Comparison of ENCODE assay signal across 14 cellular contexts in genomic region chr16:54411555-54411954, GRCh38.
DNase-seq lines count a peak whose midpoint lies in the region; ATAC-seq, FAIRE-seq and TF ChIP-seq lines count a peak whose summit lies in the region.
"Had no signal": no experiment of that assay in that cellular context is flagged by ENCODE, and none has a peak within 500 bp of the region (broad histone marks: within the 10 kb centered on the region; RNA-seq: fewer than 3 reads in every experiment).

No MANE protein-coding gene starts in this region.

- H3K36me3 Mint-ChIP-seq in HFFc6 (ENCODE audit: low read depth) = peaks cover 5% of the 10 kb centered on the region; the same call in 1 of the 2 replicates
- H3K36me3 Mint-ChIP-seq: activated naive CD8-positive, alpha-beta T cell treated with anti-CD3 and anti-CD28 coated beads for 36 hours had no signal

- H3K36me3 ChIP-seq in NT2/D1 (ENCODE audit: insufficient read depth, insufficient read length, low read length) = no peaks in the 10 kb centered on the region
- H3K36me3 ChIP-seq in thoracic aorta = no peaks in the 10 kb centered on the region
- H3K36me3 ChIP-seq: SJCRH30 had no signal

- H3K9me3 Mint-ChIP-seq in HFFc6 = peaks cover 5% of the 10 kb centered on the region; the same call in 1 of the 2 replicates
- H3K9me3 Mint-ChIP-seq: activated naive CD8-positive, alpha-beta T cell treated with anti-CD3 and anti-CD28 coated beads for 36 hours; activated T-cell treated with anti-CD3 and anti-CD28 coated beads, Interleukin-2, amount 50 U/mL, for 4 hours; central memory CD8-positive, alpha-beta T cell had no signal

- H3K4me3 ChIP-seq in NT2/D1 (ENCODE audit: insufficient read length, low read depth) (no peak overlapping the region), thoracic aorta (peak overlapping the region; percentile 3)
- H3K4me3 ChIP-seq: SJCRH30 had no signal

- no peaks in the 10 kb centered on the region for H3K9me3 ChIP-seq in NT2/D1 (ENCODE audit: insufficient read depth, low read length)
- H3K9me3 ChIP-seq in thoracic aorta = no peaks in the 10 kb centered on the region

- H3K4me1 ChIP-seq in NT2/D1 (ENCODE audit: insufficient read depth, insufficient read length) = peaks cover 3% of the 10 kb centered on the region
- no peaks in the 10 kb centered on the region for H3K4me1 ChIP-seq in thoracic aorta (ENCODE audit: control insufficient read depth in 1 of 2, low read depth in 2 of 2)
- H3K4me1 ChIP-seq: SJCRH30 had no signal

- H3K27me3 Mint-ChIP-seq in HFFc6 (ENCODE audit: insufficient read depth) = peaks cover 24% of the 10 kb centered on the region

- H3K27ac ChIP-seq in thoracic aorta (no peak overlapping the region), caudate nucleus (ENCODE audit: low read depth, low read length) (no peak overlapping the region)
- H3K27ac ChIP-seq: SJCRH30 had no signal

- H3K4me1 Mint-ChIP-seq in HFFc6 (ENCODE audit: low read depth) = peaks cover 9% of the 10 kb centered on the region
- H3K4me1 Mint-ChIP-seq: activated naive CD8-positive, alpha-beta T cell treated with anti-CD3 and anti-CD28 coated beads for 36 hours; central memory CD8-positive, alpha-beta T cell had no signal

- no peak for FAIRE-seq in HTR-8/SVneo (lab: Jason Lieb, UNC)

- no peak for TF ChIP-seq CTCF in thoracic aorta (IDR thresholded peaks at IDR 0.05)
- no peak for TF ChIP-seq CTCF in HFFc6 (IDR thresholded peaks at IDR 0.05)

- DNase-seq in NT2/D1 (ENCODE audit: low read depth, low spot score) (peak; percentile 39), kidney tubule cell (ENCODE audit: low spot score) (peak; percentile 29), thoracic aorta (ENCODE audit: low spot score) (no peak), caudate nucleus (lab: John Stamatoyannopoulos, UW) (no peak), HFFc6 (no peak), HTR-8/SVneo (ENCODE audit: insufficient read length, low spot score) (no peak)
- DNase-seq: activated naive CD8-positive, alpha-beta T cell treated with anti-CD3 and anti-CD28 coated beads for 36 hours; activated T-cell treated with anti-CD3 and anti-CD28 coated beads, Interleukin-2, amount 50 U/mL, for 4 hours; foreskin melanocyte; Karpas-422; NCI-H146; SJCRH30 had no signal

- H3K27ac Mint-ChIP-seq in HFFc6 = no peak overlapping the region
- H3K27ac Mint-ChIP-seq: activated naive CD8-positive, alpha-beta T cell treated with anti-CD3 and anti-CD28 coated beads for 36 hours had no signal

- ATAC-seq in esophagus mucosa (peak; percentile 25), thoracic aorta (ENCODE audit: insufficient number of reproducible peaks, low FRiP score, low read depth) (no peak)
- ATAC-seq: activated T-cell treated with anti-CD3 and anti-CD28 coated beads, Interleukin-2, amount 50 U/mL, for 4 hours had no signal

- peak overlapping the region; percentile 47 for H3K9ac ChIP-seq in NT2/D1 (ENCODE audit: insufficient read length, low read depth)

- H3K27me3 ChIP-seq in NT2/D1 (ENCODE audit: insufficient read depth, insufficient read length) (peaks cover 11% of the 10 kb centered on the region), thoracic aorta (replicated peaks; ENCODE audit: insufficient read depth) (no peaks in the 10 kb centered on the region)
- H3K27me3 ChIP-seq: SJCRH30 had no signal

- no peak overlapping the region for H3K4me3 Mint-ChIP-seq in HFFc6
- H3K4me3 Mint-ChIP-seq: activated naive CD8-positive, alpha-beta T cell treated with anti-CD3 and anti-CD28 coated beads for 36 hours; activated T-cell treated with anti-CD3 and anti-CD28 coated beads, Interleukin-2, amount 50 U/mL, for 4 hours; central memory CD8-positive, alpha-beta T cell had no signal

Comparison
In these comparisons a context has a peak if more than half of its experiments do, and no peak if none do; other contexts are left out.
1. DNase-seq: peak in NT2/D1 (single experiment) and kidney tubule cell (single experiment); none in thoracic aorta (single experiment), caudate nucleus (0 of 61), HFFc6 (single experiment) and HTR-8/SVneo (single experiment).